ENCODE assay signal across 22 cellular contexts in genomic region chr2:15722980-15723379, GRCh38.
"Had no signal": no experiment of that assay in that cellular context is flagged by ENCODE, and none has a peak within 500 bp of the region (broad histone marks: within the 10 kb centered on the region; RNA-seq: fewer than 3 reads in every experiment).

No MANE protein-coding gene starts in this region.

- H3K4me3 Mint-ChIP-seq: dendritic cell treated with granulocyte-macrophage colony-stimulating factor and Interleukin-4, amounts not matched to agents 40 ng/mL and 50 ng/mL, for 4 days; effector memory CD8-positive, alpha-beta T cell; mesothelial cell of epicardium; naive B cell had no signal

- H3K4me1 ChIP-seq: esophagus muscularis mucosa, foreskin keratinocyte, gastrocnemius medialis, heart right ventricle, left lung, lower lobe of right lung had no signal

- DNase-seq: cortex of kidney; effector CD8-positive, alpha-beta T cell; effector memory CD8-positive, alpha-beta T cell; foreskin keratinocyte; gastrocnemius medialis; glutamatergic neuron; heart right ventricle; hippocampal formation; left cardiac atrium; left lung; left ventricle myocardium superior; lower lobe of right lung; mesenchymal stem cell; mucosa of descending colon; naive B cell had no signal

- H3K27ac Mint-ChIP-seq: dendritic cell treated with granulocyte-macrophage colony-stimulating factor and Interleukin-4, amounts not matched to agents 40 ng/mL and 50 ng/mL, for 4 days; effector memory CD8-positive, alpha-beta T cell; mesothelial cell of epicardium; naive B cell had no signal

- H3K4me1 Mint-ChIP-seq: naive B cell had no signal

- H3K27me3 Mint-ChIP-seq: dendritic cell treated with granulocyte-macrophage colony-stimulating factor and Interleukin-4, amounts not matched to agents 40 ng/mL and 50 ng/mL, for 4 days had no signal

- H3K36me3 Mint-ChIP-seq: mesothelial cell of epicardium had no signal

- ATAC-seq: effector memory CD8-positive, alpha-beta T cell; foreskin keratinocyte; gastrocnemius medialis; heart right ventricle; left cardiac atrium; left lung; left ventricle myocardium superior; lower lobe of right lung; mucosa of descending colon had no signal

- H3K9me3 Mint-ChIP-seq: dendritic cell treated with granulocyte-macrophage colony-stimulating factor and Interleukin-4, amounts not matched to agents 40 ng/mL and 50 ng/mL, for 4 days; effector memory CD8-positive, alpha-beta T cell; mesothelial cell of epicardium had no signal

- H3K27me3 ChIP-seq: esophagus muscularis mucosa, gastrocnemius medialis, heart right ventricle, left lung had no signal

- H3K9me3 ChIP-seq: esophagus muscularis mucosa, gastrocnemius medialis, heart right ventricle, left lung, lower lobe of right lung, mucosa of descending colon had no signal

- H3K27ac ChIP-seq: esophagus muscularis mucosa, foreskin keratinocyte, gastrocnemius medialis, heart right ventricle, left lung, lower lobe of right lung had no signal

- FAIRE-seq: colon, endothelial cell of umbilical vein, islet of Langerhans, keratinocyte had no signal

- H3K4me3 ChIP-seq: esophagus muscularis mucosa, gastrocnemius medialis, heart right ventricle, left lung, lower lobe of right lung, mucosa of descending colon had no signal

- H3K36me3 ChIP-seq: esophagus muscularis mucosa, gastrocnemius medialis, heart right ventricle, left lung, lower lobe of right lung had no signal
